In the genomic region with DNA sequence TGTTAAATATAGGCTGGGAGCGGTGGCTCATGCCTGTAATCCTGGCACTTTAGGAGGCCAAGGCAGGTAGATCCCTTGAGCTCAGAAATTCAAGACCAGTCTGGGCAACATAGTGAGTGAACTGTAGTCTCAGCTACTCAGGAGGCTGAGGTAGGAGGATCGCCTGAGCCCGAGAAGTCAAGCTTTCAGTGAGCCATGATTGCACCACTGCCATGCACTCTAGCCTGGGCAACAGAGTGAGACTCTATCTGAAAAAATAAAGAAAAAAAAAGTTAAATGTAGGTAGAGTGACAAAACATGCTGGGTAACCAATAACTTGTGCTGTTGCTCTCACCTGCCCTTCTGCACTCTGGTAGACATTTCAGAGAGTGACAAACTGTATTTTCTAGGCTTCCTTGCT, we compare ENCODE assay signal across 8 cellular contexts.
"Had no signal": no experiment of that assay in that cellular context is flagged by ENCODE, and none has a peak within 500 bp of the region (broad histone marks: within the 10 kb centered on the region; RNA-seq: fewer than 3 reads in every experiment).

No MANE protein-coding gene starts in this region.

- H3K4me3 Mint-ChIP-seq: H9, HFFc6 had no signal

- H3K9me3 Mint-ChIP-seq: H9, HFFc6 had no signal

- DNase-seq: GM23248, GOT3, H9, HCEC 1CT, HFFc6, IMR-90 had no signal

- H3K27ac ChIP-seq: GM23248, HL-60 had no signal

- ATAC-seq: K562 had no signal

- H3K4me3 ChIP-seq: GM23248, K562 had no signal

- H3K27ac Mint-ChIP-seq: HFFc6 had no signal
